13 cellular contexts compared by ENCODE assay signal in the genomic region with DNA sequence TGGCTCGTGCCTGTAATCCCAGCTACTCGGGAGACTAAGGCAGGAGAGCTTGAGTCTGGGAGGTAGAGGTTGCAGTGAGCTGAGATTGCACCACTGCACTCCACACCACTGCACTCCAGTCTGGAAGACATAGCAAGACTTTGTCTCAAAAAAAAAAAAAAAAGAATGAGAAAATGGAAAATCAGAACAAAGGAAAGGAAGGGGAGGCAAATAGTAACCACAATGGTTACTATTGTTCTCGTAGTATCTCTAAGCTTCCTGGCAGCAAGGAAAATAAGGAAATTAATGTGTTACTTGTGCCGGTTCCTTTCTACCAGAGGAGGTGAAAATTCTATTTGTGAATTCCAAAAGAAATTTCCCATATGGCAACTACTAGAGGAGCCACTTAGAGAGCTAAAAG. TPM values are rescaled to one million over a fixed set of nuclear protein-coding genes. Genes with fewer than 3 reads are reported as not detected.
DNase-seq lines count a peak whose midpoint lies in the region; ATAC-seq lines count a peak whose summit lies in the region.
"Had no signal": no experiment of that assay in that cellular context is flagged by ENCODE, and none has a peak within 500 bp of the region (broad histone marks: within the 10 kb centered on the region; RNA-seq: fewer than 3 reads in every experiment).

No MANE protein-coding gene starts in this region.

- no peak for ATAC-seq in HG03025 (IDR thresholded peaks at IDR 0.05; ENCODE audit: low FRiP score, unreplicated experiment)
- no peak for ATAC-seq in GM18520 (IDR thresholded peaks at IDR 0.05; ENCODE audit: unreplicated experiment)
- ATAC-seq: A549 had no signal

- DNase-seq in COLO829 (ENCODE audit: low spot score): peak; percentile 10
- peak; percentile 32 for DNase-seq in dermis blood vessel endothelial cell
- DNase-seq in foreskin melanocyte: peak; percentile 44
- DNase-seq in pulmonary artery endothelial cell (ENCODE audit: low read depth, low spot score): peak; percentile 19
- DNase-seq in NCI-H774 (lab: John Stamatoyannopoulos, UW): no peak
- DNase-seq: AML-193; CD4-positive, alpha-beta T cell; DMS79 treated with DMSO at 0.1 percent for 48 hours; GF-D8; H9 had no signal

RNA-seq across cellular contexts. Expression of gene BNC2, which starts 48.5 kb away (rescaled TPM):
- total RNA-seq in dermis blood vessel endothelial cell (8.6 and 12.1 TPM in 2 replicates), pulmonary artery endothelial cell (12.8 and 16.8 TPM in 2 replicates)
- total RNA-seq: CD4-positive, alpha-beta T cell had no signal
